Comparison of ENCODE assay signal across 25 cellular contexts in genomic region chr17:4510615-4510941, GRCh38. TPM values are rescaled to one million over a fixed set of nuclear protein-coding genes. Genes with fewer than 3 reads are reported as not detected.
DNase-seq lines count a peak whose midpoint lies in the region; ATAC-seq, FAIRE-seq and TF ChIP-seq lines count a peak whose summit lies in the region.
"Had no signal": no experiment of that assay in that cellular context is flagged by ENCODE, and none has a peak within 500 bp of the region (broad histone marks: within the 10 kb centered on the region; RNA-seq: fewer than 3 reads in every experiment).

No MANE protein-coding gene starts in this region.

- H3K36me3 Mint-ChIP-seq in endothelial cell (ENCODE audit: low read depth, unreplicated experiment): peaks cover 32% of the 10 kb centered on the region
- H3K36me3 Mint-ChIP-seq in naive thymus-derived CD8-positive, alpha-beta T cell: no peaks in the 10 kb centered on the region
- H3K36me3 Mint-ChIP-seq: stimulated activated memory B cell treated with anti-CD40 and anti-IgM and Interleukin-4, amounts not matched to agents 10 μg/mL and 1 μg/mL and 100 μg/mL, for 72 hours had no signal

- ATAC-seq in heart left ventricle (no peak), pancreas (no peak)
- no peak for ATAC-seq in naive thymus-derived CD8-positive, alpha-beta T cell
- ATAC-seq: foreskin keratinocyte; stimulated activated memory B cell treated with anti-CD40 and anti-IgM and Interleukin-4, amounts not matched to agents 10 μg/mL and 1 μg/mL and 100 μg/mL, for 72 hours had no signal

- H3K4me1 ChIP-seq in heart left ventricle: peaks cover 3 to 77% (median 47%) of the 10 kb centered on the region in 12 donors
- H3K4me1 ChIP-seq in pancreas: peaks cover 24 to 31% (median 24%) of the 10 kb centered on the region in 3 donors
- peaks cover 17 to 69% of the 10 kb centered on the region in 2 donors for H3K4me1 ChIP-seq in thyroid gland
- H3K4me1 ChIP-seq: foreskin keratinocyte had no signal

- no peaks in the 10 kb centered on the region for H3K9me3 ChIP-seq in heart left ventricle
- no peaks in the 10 kb centered on the region for H3K9me3 ChIP-seq in pancreas
- H3K9me3 ChIP-seq in thyroid gland: no peaks in the 10 kb centered on the region
- H3K9me3 ChIP-seq: tibial nerve had no signal

- peak overlapping the region; percentile 75 for H3K27ac Mint-ChIP-seq in endothelial cell (ENCODE audit: unreplicated experiment)
- peak overlapping the region in 5 of 10 donors; percentile 11 to 50 (median 34) for H3K27ac Mint-ChIP-seq in naive thymus-derived CD8-positive, alpha-beta T cell
- H3K27ac Mint-ChIP-seq: stimulated activated memory B cell treated with anti-CD40 and anti-IgM and Interleukin-4, amounts not matched to agents 10 μg/mL and 1 μg/mL and 100 μg/mL, for 72 hours had no signal

- no peaks in the 10 kb centered on the region for H3K27me3 ChIP-seq in heart left ventricle
- H3K27me3 ChIP-seq in pancreas: no peaks in the 10 kb centered on the region
- H3K27me3 ChIP-seq in thyroid gland: no peaks in the 10 kb centered on the region
- no peaks in the 10 kb centered on the region for H3K27me3 ChIP-seq in H7 (ENCODE audit: control insufficient read depth, insufficient read depth, low read length)
- H3K27me3 ChIP-seq: tibial nerve had no signal

- TF ChIP-seq POLR2A in heart left ventricle (IDR thresholded peaks at IDR 0.05): no peak
- no peak for TF ChIP-seq POLR2A in thyroid gland (IDR thresholded peaks at IDR 0.05)

- H3K27me3 Mint-ChIP-seq in endothelial cell (ENCODE audit: unreplicated experiment): peaks cover 21% of the 10 kb centered on the region
- no peaks in the 10 kb centered on the region for H3K27me3 Mint-ChIP-seq in naive thymus-derived CD8-positive, alpha-beta T cell

- H3K4me3 ChIP-seq in heart left ventricle (no peak overlapping the region), pancreas (no peak overlapping the region), thyroid gland (replicated peaks in 1 of 3) (no peak overlapping the region), H7 (ENCODE audit: insufficient read depth, low read depth, low read length) (no peak overlapping the region)
- H3K4me3 ChIP-seq: GM12878, tibial nerve had no signal

- DNase-seq in heart left ventricle: no peak
- DNase-seq in cardiac septum (ENCODE audit: low spot score): no peak
- no peak for DNase-seq in endothelial cell (ENCODE audit: low spot score)
- no peak for DNase-seq in pancreas
- DNase-seq in thyroid gland: no peak
- DNase-seq in naive thymus-derived CD8-positive, alpha-beta T cell: no peak
- DNase-seq in H7: no peak
- no peak for DNase-seq in activated CD8-positive, alpha-beta memory T cell treated with anti-CD3 and anti-CD28 coated beads, Interleukin-2, amount 50 U/mL, for 4 hours
- DNase-seq: activated gamma-delta T cell treated with Interleukin-2 at 50 U/mL for 16 hours, AML-193, DMS79 treated with DMSO at 0.1 percent for 48 hours, foreskin keratinocyte, HCEC 1CT, KG1, kidney glomerular epithelial cell, NCI-H1694, NCI-H526 treated with DMSO at 0.1 percent for 48 hours, T-helper 9 cell had no signal

- H3K9me3 Mint-ChIP-seq in endothelial cell (ENCODE audit: unreplicated experiment): no peaks in the 10 kb centered on the region
- no peaks in the 10 kb centered on the region for H3K9me3 Mint-ChIP-seq in naive thymus-derived CD8-positive, alpha-beta T cell
- H3K9me3 Mint-ChIP-seq: nephron; stimulated activated memory B cell treated with anti-CD40 and anti-IgM and Interleukin-4, amounts not matched to agents 10 μg/mL and 1 μg/mL and 100 μg/mL, for 72 hours had no signal

- peaks cover 50% of the 10 kb centered on the region for H3K4me1 Mint-ChIP-seq in endothelial cell (ENCODE audit: unreplicated experiment)
- H3K4me1 Mint-ChIP-seq in naive thymus-derived CD8-positive, alpha-beta T cell: peaks cover 18 to 28% (median 23%) of the 10 kb centered on the region in 4 donors

- H3K4me3 Mint-ChIP-seq in endothelial cell (ENCODE audit: unreplicated experiment): peak overlapping the region; percentile 69
- no peak overlapping the region for H3K4me3 Mint-ChIP-seq in naive thymus-derived CD8-positive, alpha-beta T cell
- H3K4me3 Mint-ChIP-seq: nephron; stimulated activated memory B cell treated with anti-CD40 and anti-IgM and Interleukin-4, amounts not matched to agents 10 μg/mL and 1 μg/mL and 100 μg/mL, for 72 hours had no signal

- intact Hi-C loops in heart left ventricle (cut with DNase I) (loop anchor here in 1 of 10 donors (5.0 kb wide), 1 partner anchor 143 kb away; the partner anchor contains the start of gene UBE2G1), cardiac septum (cut with DNase I) (no loop called here), pancreas (cut with DNase I) (no loop called here), thyroid gland (cut with DNase I) (no loop called here)

- POLR2A ChIA-PET in naive thymus-derived CD8-positive, alpha-beta T cell (lab: Charles Lee): no interaction called here

- WGBS in heart left ventricle, 4 donors: 64 to 70% (median 68%) methylated on average over 11 of the region's 11 CpGs
- 84 to 86% methylated on average over 11 of the region's 11 CpGs for WGBS in pancreas, 2 donors
- WGBS in thyroid gland, 2 donors: 71 to 74% methylated on average over 11 of the region's 11 CpGs

- TF ChIP-seq CTCF in heart left ventricle (IDR thresholded peaks at IDR 0.05): no peak
- no peak for TF ChIP-seq CTCF in endothelial cell (IDR thresholded peaks at IDR 0.05; ENCODE audit: unreplicated experiment)
- TF ChIP-seq CTCF in pancreas (IDR thresholded peaks at IDR 0.05): no peak
- TF ChIP-seq CTCF in thyroid gland (IDR thresholded peaks at IDR 0.05): no peak

- FAIRE-seq in pancreas (lab: Jason Lieb, UNC): no peak
- FAIRE-seq: bronchial epithelial cell, GM12878 had no signal

- peak overlapping the region in 11 of 12 donors; percentile 14 to 86 (median 69) for H3K27ac ChIP-seq in heart left ventricle
- peak overlapping the region in 3 of 4 donors; percentile 46 to 88 (median 77) for H3K27ac ChIP-seq in pancreas
- H3K27ac ChIP-seq in thyroid gland: peak overlapping the region; percentile 15 to 67 (median 63)
- H3K27ac ChIP-seq: foreskin keratinocyte had no signal

- H3K36me3 ChIP-seq in heart left ventricle: no peaks in the 10 kb centered on the region
- no peaks in the 10 kb centered on the region for H3K36me3 ChIP-seq in pancreas
- no peaks in the 10 kb centered on the region for H3K36me3 ChIP-seq in thyroid gland
- no peaks in the 10 kb centered on the region for H3K36me3 ChIP-seq in H7 (replicated peaks; ENCODE audit: control insufficient read depth, insufficient read depth, low read length)
- H3K36me3 ChIP-seq: tibial nerve had no signal

RNA-seq across cellular contexts. Expression of gene SPNS2, which starts 11.9 kb away (rescaled TPM):
- total RNA-seq in heart left ventricle (10 to 100 TPM in 7 of 9 donors, 1 to 10 TPM in 2; 6.4 to 20.4 (median 11.4) TPM), cardiac septum (10.3 TPM), endothelial cell (ENCODE audit: unreplicated experiment) (187 TPM), pancreas (10 to 100 TPM in 5 of 6 donors, 1 to 10 TPM in 1; 7.6 to 27.5 (median 17.2) TPM), thyroid gland (10 to 100 TPM in 1 of 4 donors, 1 to 10 TPM in 3; 5.6 to 16.3 (median 8.1) TPM)
- polyA plus RNA-seq in heart left ventricle (10 to 100 TPM; 13.7 to 22.0 TPM), pancreas (10 to 100 TPM; 43.7 to 51.7 TPM)
- under 1 TPM; 0.44 to 0.47 TPM for total RNA-seq in naive thymus-derived CD8-positive, alpha-beta T cell
- under 1 TPM; 0.53 to 0.63 (median 0.55) TPM for polyA plus RNA-seq in naive thymus-derived CD8-positive, alpha-beta T cell
- total RNA-seq in H7 (2014; rRNA removed; shearing (Covaris generic)): 1.8 and 2.1 TPM in 2 replicates

RNA-seq across cellular contexts. Expression of gene MYBBP1A, which starts 44.6 kb away (rescaled TPM):
- total RNA-seq in heart left ventricle (10 to 100 TPM; 17.4 to 34.8 (median 24.4) TPM), cardiac septum (26.1 TPM), endothelial cell (ENCODE audit: unreplicated experiment) (32.4 TPM), pancreas (10 to 100 TPM; 21.8 to 41.8 (median 30.6) TPM), thyroid gland (10 to 100 TPM; 23.5 to 50.2 (median 37.6) TPM)
- polyA plus RNA-seq in heart left ventricle (10 to 100 TPM; 15.5 to 27.8 TPM), pancreas (10 to 100 TPM; 73.1 to 93.1 TPM)
- 10 to 100 TPM; 84.4 to 88.6 TPM for total RNA-seq in naive thymus-derived CD8-positive, alpha-beta T cell
- polyA plus RNA-seq in naive thymus-derived CD8-positive, alpha-beta T cell: 10 to 100 TPM; 14.0 to 45.7 (median 28.7) TPM
- 140 and 149 TPM in 2 replicates for total RNA-seq in H7 (2014; rRNA removed; shearing (Covaris generic))

RNA-seq across cellular contexts. Expression of gene GGT6, which starts 49.8 kb away (rescaled TPM):
- not detected for total RNA-seq in heart left ventricle
- polyA plus RNA-seq in heart left ventricle: not detected
- total RNA-seq in cardiac septum: not detected
- not detected for total RNA-seq in endothelial cell (ENCODE audit: unreplicated experiment)
- 10 to 100 TPM; 20.7 to 34.4 (median 32.9) TPM for total RNA-seq in pancreas
- 10 to 100 TPM; 27.0 to 36.1 TPM for polyA plus RNA-seq in pancreas
- total RNA-seq in thyroid gland: 1 to 10 TPM in 1 of 4 donors, under 1 TPM in 1, not detected in 2; 0.56 to 1.3 TPM
- total RNA-seq in naive thymus-derived CD8-positive, alpha-beta T cell: not detected
- polyA plus RNA-seq in naive thymus-derived CD8-positive, alpha-beta T cell: not detected
- total RNA-seq in H7 (2014; rRNA removed; shearing (Covaris generic)): not detected in 2 replicates
- total RNA-seq: A172, dermis blood vessel endothelial cell, tibial nerve had no signal

Comparison
In these comparisons a context has a peak if more than half of its experiments do, and no peak if none do; other contexts are left out.
1. RNA of gene GGT6, which starts 49.8 kb away (total RNA-seq): 20.7 to 34.4 TPM in pancreas; 0.56 to 1.3 TPM in thyroid gland, not detected in heart left ventricle, not detected in cardiac septum (single experiment), not detected in endothelial cell (single experiment), not detected in naive thymus-derived CD8-positive, alpha-beta T cell and not detected in H7; every median in the first group is over 4 times any median in the second.
2. Peak in every context shown above with its lines, with median percentiles within 50 percentile points of each other: H3K27ac ChIP-seq.